8 cellular contexts compared by ENCODE assay signal in the genomic region with DNA sequence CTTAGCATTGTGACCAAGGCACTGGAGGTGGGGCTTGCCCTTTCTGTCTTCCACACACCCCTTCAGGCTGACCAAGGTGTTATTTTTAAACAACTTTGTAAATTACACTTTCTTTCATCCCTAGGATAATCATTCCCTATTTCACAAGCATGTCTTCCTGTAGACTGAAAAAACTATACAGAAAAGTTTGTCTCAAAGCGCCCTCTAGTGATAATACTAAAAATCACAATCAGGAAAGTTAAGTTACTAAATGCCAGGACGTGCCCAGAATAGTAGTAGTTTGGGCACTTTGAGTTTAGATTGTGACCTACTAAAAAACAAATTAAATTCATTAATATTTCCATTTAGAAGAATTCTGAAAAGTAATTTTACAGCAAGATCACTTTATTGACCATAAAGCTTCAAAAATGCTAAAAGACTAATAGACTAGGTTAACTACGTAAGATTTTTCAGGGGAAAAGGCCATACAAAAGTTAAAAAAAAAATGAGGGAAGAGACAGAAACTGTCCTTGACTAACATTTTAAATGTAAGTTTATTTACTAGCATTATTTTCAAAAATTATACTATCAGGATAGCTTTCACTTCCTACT.
DNase-seq lines count a peak whose midpoint lies in the region; ATAC-seq lines count a peak whose summit lies in the region.

No MANE protein-coding gene starts in this region.

- ATAC-seq in GM19455 (IDR thresholded peaks at IDR 0.05; ENCODE audit: unreplicated experiment), result no peak

- DNase-seq in COLO829 (ENCODE audit: low spot score) (peak; percentile 69), HuH-7 (ENCODE audit: low spot score) (peak; percentile 24), RPMI8226 (peak; percentile 71), fibroblast of gingiva (ENCODE audit: low read depth) (peak; percentile 36), pons (ENCODE audit: low spot score) (peak; percentile 63), D341Med (ENCODE audit: low spot score) (no peak), NCI-H187 (lab: John Stamatoyannopoulos, UW) (no peak)

Comparison
In these comparisons a context has a peak if more than half of its experiments do, and no peak if none do; other contexts are left out.
1. DNase-seq: peak in COLO829 (single experiment), HuH-7 (single experiment), RPMI8226 (single experiment), fibroblast of gingiva (single experiment) and pons (single experiment); none in D341Med (single experiment) and NCI-H187 (0 of 2).